In genomic region chr14:75577724-75578098, GRCh38 we compare ENCODE assay signal across 8 cellular contexts. TPM values are rescaled to one million over a fixed set of nuclear protein-coding genes. Genes with fewer than 3 reads are reported as not detected.
DNase-seq lines count a peak whose midpoint lies in the region; ATAC-seq, FAIRE-seq and TF ChIP-seq lines count a peak whose summit lies in the region.

No MANE protein-coding gene starts in this region.

- in situ Hi-C loops in HepG2 (cut with HindIII; ENCODE audit: extremely low pct_ligation_motif_present, low pct_unique_long_range_greater_than_20kb), result loop anchor here (5.0 kb wide), 1 partner anchor 75 kb away; no protein-coding TSS in a partner anchor

- H3K79me2 ChIP-seq in HepG2 (ENCODE audit: insufficient read depth, low read length), result peaks cover 15% of the 10 kb centered on the region

- peak overlapping the region; percentile 24 to 78 (median 62) for H3K4me3 ChIP-seq in dorsolateral prefrontal cortex
- peak overlapping the region; percentile 64 to 91 (median 82) for H3K4me3 ChIP-seq in HepG2 (replicated peaks in 1 of 3; ENCODE audit: insufficient read depth in 1 of 3, low read depth in 2 of 3, low read length in 3 of 3)

- CTCF ChIA-PET in HepG2 (lab: Yijun Ruan, JAX; ENCODE audit: low intra/inter-chr PET ratio, low total read pairs), result interaction anchor here (1.3 to 4.4 kb wide), 2 partner anchors 72 to 75 kb away, joined by 4 to 123 read pairs; no protein-coding TSS in a partner anchor

- no peaks in the 10 kb centered on the region for H4K20me1 ChIP-seq in HepG2 (ENCODE audit: insufficient read depth, low read length)

- TF ChIP-seq POLR2A in HepG2 (IDR thresholded peaks at IDR 0.05; ENCODE audit: insufficient read depth in 1 of 2, low read depth in 2 of 2, low read length in 2 of 2), result no peak

- TF ChIP-seq CTCF in dorsolateral prefrontal cortex (IDR thresholded peaks at IDR 0.05 in 54 of 56, conservative IDR thresholded peaks at IDR 0.05 in 2 of 56; ENCODE audit: low read depth in 1 of 56, partially characterized antibody in 56 of 56) (peak in 55 of 56 donors; percentile 51 to 90 (median 74)), HepG2 (CRISPR knock-in tag; IDR thresholded peaks at IDR 0.05) (peak; percentile 94)

- ATAC-seq in GM18502 (IDR thresholded peaks at IDR 0.05; ENCODE audit: poor library complexity, unreplicated experiment) (peak; percentile 83), HG03066 (IDR thresholded peaks at IDR 0.05; ENCODE audit: low read depth, unreplicated experiment) (peak; percentile 77), HepG2 (peak; percentile 82)

- 0% methylated on average over 6 of the region's 15 CpGs for WGBS in HepG2 (ENCODE audit: low lambda C conversion rate)

- TF ChIP-seq EP300 in HepG2 (IDR thresholded peaks at IDR 0.05; ENCODE audit: low read depth in 2 of 2, low read length in 2 of 2) (no peak), HepG2 (CRISPR knock-in tag; IDR thresholded peaks at IDR 0.05; ENCODE audit: borderline replicate concordance) (no peak)

- no peaks in the 10 kb centered on the region for H3K9me3 ChIP-seq in HepG2 (ENCODE audit: low read length)

- H3K4me1 ChIP-seq in HepG2 (ENCODE audit: insufficient read depth, low read length), result peaks cover 44% of the 10 kb centered on the region

- H3K27me3 ChIP-seq in dorsolateral prefrontal cortex, result peaks cover 0 to 4% (median 0%) of the 10 kb centered on the region in 45 donors
- H3K27me3 ChIP-seq in HepG2 (ENCODE audit: control insufficient read depth in 1 of 2, insufficient read depth in 2 of 2, low read length in 2 of 2), result no peaks in the 10 kb centered on the region; a peak in 1 of 5 replicates

- DNase-seq in A172 (ENCODE audit: low spot score) (peak; percentile 59), NCI-H524 treated with DMSO at 0.1 percent for 48 hours (lab: John Stamatoyannopoulos, UW) (peak; percentile 50), dorsolateral prefrontal cortex (peak; percentile 72 to 88 (median 80)), HepG2 (ENCODE audit: low spot score) (peak; percentile 73)
- DNase-seq in activated CD4-positive, alpha-beta T cell treated with anti-CD3 and anti-CD28 coated beads, Interleukin-2, amount 50 U/mL, for 1 hour, result peak; percentile 67
- DNase-seq in stimulated activated CD4-positive, alpha-beta T cell treated with anti-CD3 and anti-CD28 coated beads, Interleukin-2, amount 100 ng/mL, for 48 hours, result peak; percentile 69 to 73

- H2AFZ ChIP-seq in HepG2 (ENCODE audit: low read length), result peak overlapping the region; percentile 88

- no peaks in the 10 kb centered on the region for H3K36me3 ChIP-seq in HepG2 (replicated peaks in 1 of 2; ENCODE audit: control insufficient read depth in 1 of 2, insufficient read depth in 2 of 2, low read length in 2 of 2)

- no TSS peak for BruUV-seq in HepG2 (replicated peaks; lab: Mats Ljungman, UMichigan)

- peak overlapping the region; percentile 97 for H3K4me2 ChIP-seq in HepG2 (ENCODE audit: low read depth, low read length)

- H3K9ac ChIP-seq in HepG2 (ENCODE audit: insufficient read depth, low read depth, low read length), result peak overlapping the region; percentile 62

- intact Hi-C loops in dorsolateral prefrontal cortex (cut with DNase I) (loop anchor here (2.0 to 10.0 kb wide), 5 partner anchors 75 to 807 kb away; partner anchors contain the start of genes TGFB3 (in 2 of the 2) and IFT43 (in 1 of the 2)), HepG2 (cut with micrococcal nuclease; ENCODE audit: unreplicated experiment) (loop anchor here (1.0 to 5.0 kb wide), 3 partner anchors 73 to 405 kb away; partner anchors contain the start of gene TGFB3)

- peak; percentile 93 for FAIRE-seq in HepG2 (lab: Jason Lieb, UNC)

- peak; percentile 92 for TF ChIP-seq RAD21 in HepG2 (CRISPR knock-in tag; IDR thresholded peaks at IDR 0.05)

- H3K27ac ChIP-seq in dorsolateral prefrontal cortex (peak overlapping the region in 47 of 59 donors; percentile 1 to 85 (median 71)), HepG2 (ENCODE audit: extremely low read length, insufficient read depth, low read length) (peak overlapping the region; percentile 60)

- POLR2A ChIA-PET in HepG2 (lab: Yijun Ruan, JAX), result interaction anchor here (0.8 to 6.1 kb wide), 10 partner anchors 17 to 110 kb away, joined by 3 to 127 read pairs (median 4); partner anchors contain the start of genes ERG28 and TTLL5

TF ChIP-seq in HepG2, 621 proteins besides CTCF, POLR2A, EP300 and RAD21 (continues in another document):
- peak; percentile 31; the same call in 1 of the 2 replicates for TF ChIP-seq FOXK1 (CRISPR knock-in tag; IDR thresholded peaks at IDR 0.05; ENCODE audit: borderline replicate concordance, low read depth)
- TF ChIP-seq ZMYM4 (CRISPR knock-in tag; IDR thresholded peaks at IDR 0.05), result 0 out of 2 replicates have a peak, but pooled peaks have one; percentile 8
- peak; percentile 64 for TF ChIP-seq ZNF501 (CRISPR knock-in tag; IDR thresholded peaks at IDR 0.05)
- no peak for TF ChIP-seq LCORL (IDR thresholded peaks at IDR 0.05)
- TF ChIP-seq LCORL (CRISPR knock-in tag; IDR thresholded peaks at IDR 0.05), result 0 out of 2 replicates have a peak, but pooled peaks have one; percentile 5
- TF ChIP-seq, protein P1, sequence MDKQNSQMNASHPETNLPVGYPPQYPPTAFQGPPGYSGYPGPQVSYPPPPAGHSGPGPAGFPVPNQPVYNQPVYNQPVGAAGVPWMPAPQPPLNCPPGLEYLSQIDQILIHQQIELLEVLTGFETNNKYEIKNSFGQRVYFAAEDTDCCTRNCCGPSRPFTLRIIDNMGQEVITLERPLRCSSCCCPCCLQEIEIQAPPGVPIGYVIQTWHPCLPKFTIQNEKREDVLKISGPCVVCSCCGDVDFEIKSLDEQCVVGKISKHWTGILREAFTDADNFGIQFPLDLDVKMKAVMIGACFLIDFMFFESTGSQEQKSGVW (CRISPR knock-in tag; IDR thresholded peaks at IDR 0.05; ENCODE audit: borderline replicate concordance), result no peak

RNA-seq across cellular contexts. Expression of gene FLVCR2, which starts 0.7 kb away (rescaled TPM):
- total RNA-seq in A172 (2014; rRNA removed; shearing (Covaris generic)), result 0.59 and 0.65 TPM in 2 replicates
- total RNA-seq in dorsolateral prefrontal cortex (10 to 100 TPM in 39 of 120 experiments, 1 to 10 TPM in 78, under 1 TPM in 3; 0.72 to 33.0 (median 7.0) TPM), HepG2 (2016; rRNA removed; fragmentation: Illumina TruSeq; extraction: Trizol) (5.5 and 9.9 TPM in 2 replicates)
- total RNA-seq in HepG2 (2016; cell fraction: cytosol; rRNA removed; fragmentation: Illumina TruSeq; extraction: Trizol; ENCODE audit: low read depth), result 7.3 and 7.4 TPM in 2 replicates
- total RNA-seq in HepG2 (2016; cell fraction: insoluble cytoplasmic fraction; rRNA removed; fragmentation: Illumina TruSeq; extraction: Trizol), result 5.0 and 9.9 TPM in 2 replicates
- total RNA-seq in HepG2 (2016; cell fraction: membrane; rRNA removed; fragmentation: Illumina TruSeq; extraction: Trizol), result 4.0 TPM in 2 replicates
- total RNA-seq in HepG2 (2016; cell fraction: nucleus; rRNA removed; fragmentation: Illumina TruSeq; extraction: Trizol), result 10.9 and 16.4 TPM in 2 replicates
- polyA plus RNA-seq in HepG2 (2011; rRNA removed), result 10.5 and 10.8 TPM in 2 replicates
- polyA plus RNA-seq in HepG2 (2011; cell fraction: cytosol; rRNA removed), result 7.4 and 9.1 TPM in 2 replicates
- 8.0 and 8.1 TPM in 2 replicates for polyA plus RNA-seq in HepG2 (2011; cell fraction: nucleus; rRNA removed)
- polyA plus RNA-seq in HepG2 (2012), result 5.6 and 6.4 TPM in 2 replicates
- 0.65 and 1.3 TPM in 2 replicates for polyA plus RNA-seq in HepG2 (2016; cell fraction: cytosol; fragmentation: Illumina TruSeq; extraction: Trizol; ENCODE audit: low read depth)
- 4.2 and 5.4 TPM in 2 replicates for polyA plus RNA-seq in HepG2 (2016; cell fraction: insoluble cytoplasmic fraction; fragmentation: Illumina TruSeq; extraction: Trizol; ENCODE audit: low read depth)
- 1.6 and 1.8 TPM in 2 replicates for polyA plus RNA-seq in HepG2 (2016; cell fraction: membrane; fragmentation: Illumina TruSeq; extraction: Trizol; ENCODE audit: low read depth)
- polyA plus RNA-seq in HepG2 (2016; cell fraction: nucleus; fragmentation: Illumina TruSeq; extraction: Trizol; ENCODE audit: insufficient read depth, low read depth), result 10.5 and 14.8 TPM in 2 replicates
- 13.9 and 28.4 TPM in 2 replicates for polyA minus RNA-seq in HepG2 (2011; rRNA and poly(A)+ RNA removed; ENCODE audit: low replicate concordance)
- 9.8 and 11.6 TPM in 2 replicates for polyA minus RNA-seq in HepG2 (2011; cell fraction: cytosol; rRNA and poly(A)+ RNA removed)
- 15.9 and 16.5 TPM in 2 replicates for polyA minus RNA-seq in HepG2 (2011; cell fraction: nucleus; rRNA and poly(A)+ RNA removed)

RNA-seq across cellular contexts. Expression of gene BATF, which starts 55.4 kb away (rescaled TPM):
- not detected in 2 replicates for total RNA-seq in A172 (2014; rRNA removed; shearing (Covaris generic))
- 1 to 10 TPM in 25 of 120 experiments, under 1 TPM in 19, not detected in 76; 0.47 to 3.4 (median 1.2) TPM for total RNA-seq in dorsolateral prefrontal cortex
- 0.22 and 0.44 TPM in 2 replicates for total RNA-seq in HepG2 (2016; rRNA removed; fragmentation: Illumina TruSeq; extraction: Trizol)
- total RNA-seq in HepG2 (2016; cell fraction: cytosol; rRNA removed; fragmentation: Illumina TruSeq; extraction: Trizol; ENCODE audit: low read depth), result 0.26 and 0.30 TPM in 2 replicates
- 0.19 TPM in 1 of 2 replicates, not detected in the other for total RNA-seq in HepG2 (2016; cell fraction: insoluble cytoplasmic fraction; rRNA removed; fragmentation: Illumina TruSeq; extraction: Trizol)
- total RNA-seq in HepG2 (2016; cell fraction: membrane; rRNA removed; fragmentation: Illumina TruSeq; extraction: Trizol), result 0.53 and 0.96 TPM in 2 replicates
- total RNA-seq in HepG2 (2016; cell fraction: nucleus; rRNA removed; fragmentation: Illumina TruSeq; extraction: Trizol), result not detected in 2 replicates
- polyA plus RNA-seq in HepG2 (2011; rRNA removed), result 0.37 and 0.88 TPM in 2 replicates
- 0.31 and 0.60 TPM in 2 replicates for polyA plus RNA-seq in HepG2 (2011; cell fraction: cytosol; rRNA removed)
- 0.48 TPM in 2 replicates for polyA plus RNA-seq in HepG2 (2011; cell fraction: nucleus; rRNA removed)
- 0.20 TPM in 1 of 2 replicates, not detected in the other for polyA plus RNA-seq in HepG2 (2012)
- polyA plus RNA-seq in HepG2 (2016; cell fraction: cytosol; fragmentation: Illumina TruSeq; extraction: Trizol; ENCODE audit: low read depth), result 0.44 and 0.83 TPM in 2 replicates
- 0.41 TPM in 1 of 2 replicates, not detected in the other for polyA plus RNA-seq in HepG2 (2016; cell fraction: insoluble cytoplasmic fraction; fragmentation: Illumina TruSeq; extraction: Trizol; ENCODE audit: low read depth)
- polyA plus RNA-seq in HepG2 (2016; cell fraction: membrane; fragmentation: Illumina TruSeq; extraction: Trizol; ENCODE audit: low read depth), result 0.79 and 0.93 TPM in 2 replicates
- polyA plus RNA-seq in HepG2 (2016; cell fraction: nucleus; fragmentation: Illumina TruSeq; extraction: Trizol; ENCODE audit: insufficient read depth, low read depth), result not detected in 2 replicates
- 0.70 TPM in 1 of 2 replicates, not detected in the other for polyA minus RNA-seq in HepG2 (2011; rRNA and poly(A)+ RNA removed; ENCODE audit: low replicate concordance)
- 0.69 TPM in 1 of 2 replicates, not detected in the other for polyA minus RNA-seq in HepG2 (2011; cell fraction: cytosol; rRNA and poly(A)+ RNA removed)
- polyA minus RNA-seq in HepG2 (2011; cell fraction: nucleus; rRNA and poly(A)+ RNA removed), result 0.62 TPM in 1 of 2 replicates, not detected in the other

Comparison
In these comparisons a context has a peak if more than half of its experiments do, and no peak if none do; other contexts are left out.
1. Peak in every context shown above with its lines: DNase-seq, ATAC-seq, H3K4me3 ChIP-seq and H3K27ac ChIP-seq.